In genomic region chr1:35080171-35080854, GRCh38 we compare ENCODE assay signal across 1 cellular context.
TF ChIP-seq lines count a peak whose summit lies in the region.

No MANE protein-coding gene starts in this region.

TF ChIP-seq in endothelial cell of umbilical vein, 7 proteins besides CTCF, POLR2A, EP300 and RAD21 (continued from another document):
- TF ChIP-seq FOS (IDR thresholded peaks at IDR 0.05; ENCODE audit: borderline replicate concordance, insufficient read depth, low read length) (no peak), POLR2AphosphoS5 (IDR thresholded peaks at IDR 0.05; ENCODE audit: insufficient read depth, low read depth, low read length) (no peak)
